ENCODE assay signal across 8 cellular contexts in genomic region chr9:27573699-27574265, GRCh38. TPM values are rescaled to one million over a fixed set of nuclear protein-coding genes. Genes with fewer than 3 reads are reported as not detected.
DNase-seq lines count a peak whose midpoint lies in the region; ATAC-seq, FAIRE-seq and TF ChIP-seq lines count a peak whose summit lies in the region.

No MANE protein-coding gene starts in this region.

- H3K27ac Mint-ChIP-seq in T-helper 1 cell treated with Interleukin-12 subunit alpha and Interleukin-12 subunit beta and Interleukin-4 antibody, amounts not matched to agents 30 μg/mL and 1 μg/mL, for 36 hours: peak overlapping the region; percentile 99

- peaks cover 8% of the 10 kb centered on the region for H3K9me3 Mint-ChIP-seq in T-helper 1 cell treated with Interleukin-12 subunit alpha and Interleukin-12 subunit beta and Interleukin-4 antibody, amounts not matched to agents 30 μg/mL and 1 μg/mL, for 36 hours

- intact Hi-C loops in left ventricle myocardium inferior (cut with micrococcal nuclease): no loop called here
- intact Hi-C loops in posterior vena cava (cut with DNase I): no loop called here
- intact Hi-C loops in upper lobe of right lung (cut with DNase I): no loop called here

- H3K4me3 ChIP-seq in left ventricle myocardium inferior (peak overlapping the region; percentile 94), upper lobe of right lung (peak overlapping the region; percentile 86)

- H3K36me3 ChIP-seq in left ventricle myocardium inferior: no peaks in the 10 kb centered on the region
- H3K36me3 ChIP-seq in upper lobe of right lung: no peaks in the 10 kb centered on the region

- H3K36me3 Mint-ChIP-seq in T-helper 1 cell treated with Interleukin-12 subunit alpha and Interleukin-12 subunit beta and Interleukin-4 antibody, amounts not matched to agents 30 μg/mL and 1 μg/mL, for 36 hours (ENCODE audit: low read depth): peaks cover 3% of the 10 kb centered on the region

- H3K9me3 ChIP-seq in left ventricle myocardium inferior (replicated peaks) (peaks cover 10% of the 10 kb centered on the region), upper lobe of right lung (no peaks in the 10 kb centered on the region)

- peak; percentile 99 for FAIRE-seq in GM12892 (lab: Jason Lieb, UNC)

- no peaks in the 10 kb centered on the region for H3K27me3 ChIP-seq in left ventricle myocardium inferior (ENCODE audit: low read depth)
- no peaks in the 10 kb centered on the region for H3K27me3 ChIP-seq in upper lobe of right lung

- peak; percentile 63 for TF ChIP-seq POLR2A in GM12892 (IDR thresholded peaks at IDR 0.05; ENCODE audit: low read depth, low read length)

- no peak for TF ChIP-seq CTCF in left ventricle myocardium inferior (IDR thresholded peaks at IDR 0.05; ENCODE audit: borderline replicate concordance)
- no peak for TF ChIP-seq CTCF in upper lobe of right lung (IDR thresholded peaks at IDR 0.05)

- H3K27me3 Mint-ChIP-seq in T-helper 1 cell treated with Interleukin-12 subunit alpha and Interleukin-12 subunit beta and Interleukin-4 antibody, amounts not matched to agents 30 μg/mL and 1 μg/mL, for 36 hours (ENCODE audit: low read depth): peaks cover 5% of the 10 kb centered on the region

- H3K4me1 ChIP-seq in left ventricle myocardium inferior (peaks cover 50% of the 10 kb centered on the region), upper lobe of right lung (peaks cover 15% of the 10 kb centered on the region)

- DNase-seq in GM12892 (ENCODE audit: insufficient read length) (peak; percentile 46), NCI-H1436 (lab: John Stamatoyannopoulos, UW) (peak; percentile 98), amygdala (lab: John Stamatoyannopoulos, UW) (peak; percentile 55 to 98 (median 94)), left ventricle myocardium inferior (peak; percentile 92), posterior vena cava (ENCODE audit: low spot score) (peak; percentile 98), upper lobe of right lung (peak; percentile 95)

- H3K4me3 Mint-ChIP-seq in T-helper 1 cell treated with Interleukin-12 subunit alpha and Interleukin-12 subunit beta and Interleukin-4 antibody, amounts not matched to agents 30 μg/mL and 1 μg/mL, for 36 hours: peak overlapping the region; percentile 94

- H3K27ac ChIP-seq in left ventricle myocardium inferior (replicated peaks) (peak overlapping the region; percentile 95), upper lobe of right lung (peak overlapping the region; percentile 99)

- ATAC-seq in HG02840 (IDR thresholded peaks at IDR 0.05; ENCODE audit: low FRiP score, unreplicated experiment): peak; percentile 90
- peak; percentile 90 for ATAC-seq in upper lobe of right lung

- H3K4me1 Mint-ChIP-seq in T-helper 1 cell treated with Interleukin-12 subunit alpha and Interleukin-12 subunit beta and Interleukin-4 antibody, amounts not matched to agents 30 μg/mL and 1 μg/mL, for 36 hours (ENCODE audit: low read depth): peaks cover 16% of the 10 kb centered on the region

RNA-seq across cellular contexts. Expression of gene C9orf72, which starts 0.5 kb away (rescaled TPM):
- polyA plus RNA-seq in GM12892 (2012; ENCODE audit: missing spikeins): 10.0 TPM
- 15.6 TPM for total RNA-seq in left ventricle myocardium inferior
- total RNA-seq in posterior vena cava: 10 to 100 TPM; 16.6 to 19.1 TPM
- total RNA-seq in upper lobe of right lung: 16.8 TPM

RNA-seq across cellular contexts. Expression of gene MOB3B, which starts 44.2 kb away (rescaled TPM):
- polyA plus RNA-seq in GM12892 (2012; ENCODE audit: missing spikeins): 0.06 TPM
- total RNA-seq in left ventricle myocardium inferior (2.1 TPM), posterior vena cava (1 to 10 TPM; 3.2 to 4.0 TPM), upper lobe of right lung (17.8 TPM)

RNA-seq across cellular contexts. Expression of gene IFNK, which starts 49.7 kb away (rescaled TPM):
- 0.32 TPM for polyA plus RNA-seq in GM12892 (2012; ENCODE audit: missing spikeins)
- total RNA-seq in left ventricle myocardium inferior (not detected), posterior vena cava (not detected), upper lobe of right lung (not detected)

Comparison
In these comparisons a context has a peak if more than half of its experiments do, and no peak if none do; other contexts are left out.
1. Peak in every context shown above with its lines: DNase-seq, ATAC-seq, H3K4me3 ChIP-seq and H3K27ac ChIP-seq.
2. DNase-seq: peak in every context shown above with its lines; median percentile 98 in NCI-H1436; 98 in posterior vena cava; 95 in upper lobe of right lung; 94 in amygdala; 92 in left ventricle myocardium inferior; 46 in GM12892.